8 cellular contexts compared by ENCODE assay signal in the genomic region with DNA sequence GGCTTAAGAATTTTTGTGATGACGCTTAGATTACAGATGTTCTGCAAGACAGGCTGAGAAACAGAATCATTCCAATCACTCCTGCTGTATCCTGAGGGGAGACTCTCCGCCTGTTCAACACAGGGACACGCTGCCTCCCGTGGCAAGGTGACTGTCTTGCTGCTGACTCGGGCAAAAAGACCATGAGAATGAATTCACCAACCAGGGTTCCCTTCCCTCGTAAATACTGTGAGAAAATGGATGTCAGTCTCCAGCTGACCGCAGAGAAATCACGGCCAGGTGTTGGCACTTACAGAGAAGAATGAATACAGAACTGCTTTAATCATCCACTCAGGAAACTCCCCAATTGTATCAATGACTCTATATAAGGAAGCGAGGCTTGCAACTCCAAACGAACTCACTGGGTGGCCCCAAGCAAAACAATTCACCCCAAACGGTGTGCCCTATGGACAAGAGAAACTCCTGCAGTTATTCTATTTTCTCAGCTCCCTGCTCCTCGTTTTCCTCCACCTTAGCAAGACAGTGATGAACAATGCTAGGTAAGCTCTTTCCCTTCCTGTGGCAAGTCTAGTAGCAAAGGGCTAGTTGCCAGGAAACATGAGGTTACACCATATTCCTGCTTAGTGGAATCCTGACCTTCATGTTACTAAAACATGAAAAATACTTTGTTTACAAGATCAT. TPM values are rescaled to one million over a fixed set of nuclear protein-coding genes. Genes with fewer than 3 reads are reported as not detected.
DNase-seq lines count a peak whose midpoint lies in the region; ATAC-seq and TF ChIP-seq lines count a peak whose summit lies in the region.

No MANE protein-coding gene starts in this region.

- peaks cover 21 to 29% of the 10 kb centered on the region in 2 donors for H3K4me1 Mint-ChIP-seq in natural killer cell
- H3K4me1 Mint-ChIP-seq in effector memory CD8-positive, alpha-beta T cell (ENCODE audit: low read depth in 2 of 2) = peaks cover 21 to 40% of the 10 kb centered on the region in 2 donors

- H3K4me3 ChIP-seq in BJ (ENCODE audit: low read depth, low read length) = no peak overlapping the region
- H3K4me3 ChIP-seq in astrocyte of the spinal cord (ENCODE audit: low read depth, low read length) = no peak overlapping the region
- no peak overlapping the region for H3K4me3 ChIP-seq in right lobe of liver

- WGBS in right lobe of liver (ENCODE audit: insufficient coverage, low coverage, low lambda C conversion rate, missing lambda C conversion rate) = 34% methylated on average over 11 of the region's 12 CpGs

- TF ChIP-seq POLR2A in right lobe of liver (IDR thresholded peaks at IDR 0.05) = no peak

- CTCF ChIA-PET in BJ (lab: Yijun Ruan, JAX) = interaction anchor here (1.0 to 1.8 kb wide), 5 partner anchors 13 to 59 kb away, joined by 3 to 5 read pairs (median 4); no protein-coding TSS in a partner anchor

- TF ChIP-seq CTCF in BJ (IDR thresholded peaks at IDR 0.05; ENCODE audit: insufficient read depth, low read depth, low read length) = no peak
- TF ChIP-seq CTCF in astrocyte of the spinal cord (IDR thresholded peaks at IDR 0.05; ENCODE audit: low read depth, low read length) = no peak
- TF ChIP-seq CTCF in right lobe of liver (IDR thresholded peaks at IDR 0.05) = no peak
- no peak for TF ChIP-seq CTCF in natural killer cell (IDR thresholded peaks at IDR 0.05)

- no peak overlapping the region for H3K27ac Mint-ChIP-seq in natural killer cell
- peak overlapping the region in 1 of 2 donors; percentile 12 for H3K27ac Mint-ChIP-seq in effector memory CD8-positive, alpha-beta T cell

- peaks cover 2 to 49% (median 9%) of the 10 kb centered on the region in 4 donors for H3K4me1 ChIP-seq in right lobe of liver

- H3K27ac ChIP-seq in right lobe of liver = peak overlapping the region; percentile 44 to 84 (median 78)

- ATAC-seq in GM18909 (IDR thresholded peaks at IDR 0.05; ENCODE audit: poor library complexity, unreplicated experiment) = peak; percentile 59
- peak; percentile 16 to 50 (median 39) for ATAC-seq in right lobe of liver
- no peak for ATAC-seq in HG02970 (IDR thresholded peaks at IDR 0.05; ENCODE audit: low FRiP score, unreplicated experiment)
- ATAC-seq in natural killer cell = no peak
- no peak for ATAC-seq in effector memory CD8-positive, alpha-beta T cell (replicated peaks)

- H3K27me3 ChIP-seq in BJ (ENCODE audit: control insufficient read depth, insufficient read depth, low read length) (no peaks in the 10 kb centered on the region), right lobe of liver (no peaks in the 10 kb centered on the region)

- H3K36me3 ChIP-seq in BJ (ENCODE audit: control insufficient read depth, insufficient read depth, low read length) (no peaks in the 10 kb centered on the region; the same call in 1 of the 2 replicates), right lobe of liver (no peaks in the 10 kb centered on the region)

- DNase-seq in BJ (ENCODE audit: low read depth) = peak; percentile 62
- peak; percentile 30 for DNase-seq in KBM-7
- DNase-seq in astrocyte of the spinal cord (ENCODE audit: low read depth, low spot score) = peak; percentile 77
- peak in 1 of 3 donors; percentile 49 for DNase-seq in right lobe of liver
- DNase-seq in natural killer cell = no peak
- DNase-seq in effector memory CD8-positive, alpha-beta T cell = no peak

- H3K9me3 ChIP-seq in right lobe of liver = no peaks in the 10 kb centered on the region

- no peaks in the 10 kb centered on the region for H3K36me3 Mint-ChIP-seq in natural killer cell
- no peaks in the 10 kb centered on the region for H3K36me3 Mint-ChIP-seq in effector memory CD8-positive, alpha-beta T cell (ENCODE audit: insufficient read depth)

- H3K9me3 Mint-ChIP-seq in natural killer cell = no peaks in the 10 kb centered on the region
- H3K9me3 Mint-ChIP-seq in effector memory CD8-positive, alpha-beta T cell = no peaks in the 10 kb centered on the region

- no peaks in the 10 kb centered on the region for H3K27me3 Mint-ChIP-seq in natural killer cell (ENCODE audit: low read depth in 2 of 2)
- no peaks in the 10 kb centered on the region for H3K27me3 Mint-ChIP-seq in effector memory CD8-positive, alpha-beta T cell

- intact Hi-C loops in right lobe of liver (cut with DNase I) = no loop called here
- intact Hi-C loops in natural killer cell (cut with micrococcal nuclease) = no loop called here

- H3K4me3 Mint-ChIP-seq in natural killer cell = no peak overlapping the region
- no peak overlapping the region for H3K4me3 Mint-ChIP-seq in effector memory CD8-positive, alpha-beta T cell

- in situ Hi-C loops in KBM-7 (cut with MboI; ENCODE audit: low pct_unique_long_range_greater_than_20kb, low sequenced_read_pairs) = no loop called here
- in situ Hi-C loops in astrocyte of the spinal cord (cut with HindIII; ENCODE audit: low sequenced_read_pairs) = no loop called here

- POLR2A ChIA-PET in BJ (lab: Charles Lee) = no interaction called here

RNA-seq across cellular contexts. Expression of gene GNA12, which starts 22.8 kb away (rescaled TPM):
- 73.0 and 95.3 TPM in 2 replicates for polyA plus RNA-seq in BJ (2011; rRNA removed)
- polyA minus RNA-seq in BJ (2011; rRNA and poly(A)+ RNA removed) = 60.4 and 66.8 TPM in 2 replicates
- 10 to 100 TPM; 10.3 to 32.1 (median 14.1) TPM for total RNA-seq in right lobe of liver
- total RNA-seq in natural killer cell = 10 to 100 TPM; 12.6 to 20.2 (median 19.5) TPM

Comparison
In these comparisons a context has a peak if more than half of its experiments do, and no peak if none do; other contexts are left out.
1. DNase-seq: peak in BJ (single experiment), KBM-7 (single experiment) and astrocyte of the spinal cord (single experiment); none in natural killer cell (single experiment) and effector memory CD8-positive, alpha-beta T cell (0 of 3).
2. ATAC-seq: peak in GM18909 (single experiment) and right lobe of liver (4 of 4); none in HG02970 (single experiment), natural killer cell (0 of 3) and effector memory CD8-positive, alpha-beta T cell (single experiment).